20 cellular contexts compared by ENCODE assay signal in the genomic region with DNA sequence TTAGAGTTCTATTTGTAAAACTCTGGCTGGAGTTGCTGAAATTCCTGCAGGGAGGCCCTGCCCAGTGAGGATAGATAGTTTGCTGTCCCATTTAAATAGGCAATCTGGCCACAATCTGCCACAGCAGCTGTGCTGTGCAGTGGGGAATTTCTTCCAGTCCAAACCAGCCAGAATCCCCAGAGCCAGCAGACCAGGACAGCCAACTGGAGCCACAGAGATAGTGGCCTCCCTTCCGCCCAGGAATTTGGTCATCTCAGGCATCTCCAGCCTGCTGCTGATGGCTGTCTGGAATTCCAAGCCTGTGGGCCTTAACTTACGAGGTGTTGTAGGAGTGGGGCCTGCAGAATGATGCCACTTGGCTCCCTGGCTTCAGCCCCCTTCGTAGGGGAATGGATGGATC.
"Had no signal": no experiment of that assay in that cellular context is flagged by ENCODE, and none has a peak within 500 bp of the region (broad histone marks: within the 10 kb centered on the region; RNA-seq: fewer than 3 reads in every experiment).

No MANE protein-coding gene starts in this region.

- DNase-seq: activated CD4-positive, alpha-beta memory T cell treated with anti-CD3 and anti-CD28 coated beads, Interleukin-2, amount 10 ng/mL, durations not matched to agents 7 days and 5 days; activated CD4-positive, alpha-beta T cell treated with anti-CD3 and anti-CD28 coated beads, Interleukin-2, amount 50 U/mL, for 1 hour; activated CD4-positive, CD25-positive, alpha-beta regulatory T cell; activated gamma-delta T cell; activated naive CD4-positive, alpha-beta T cell treated with anti-CD3 and anti-CD28 coated beads for 36 hours; activated T-cell treated with anti-CD3 and anti-CD28 coated beads for 4 hours; activated T-cell treated with anti-CD3 and anti-CD28 coated beads, Interleukin-2, amount 50 U/mL, for 48 hours; amygdala; MG63; NCI-H1105; NCI-H146; NCI-H187 treated with DMSO at 0.1 percent for 48 hours; NCI-H2171; NCI-H2227 treated with DMSO at 0.1 percent for 48 hours; NCI-H510A; SIG-M5; T-helper 1 cell had no signal

- H3K9me3 ChIP-seq: MG63 had no signal

- ATAC-seq: activated T-helper 17 cell treated with anti-CD3 and anti-CD28 coated beads, Interleukin-2, amount 50 U/mL, for 72 hours had no signal

- H3K27ac ChIP-seq: SK-N-MC, VCaP had no signal

- H3K4me3 ChIP-seq: MG63, SK-N-MC had no signal

- H3K27me3 ChIP-seq: MG63 had no signal

- H3K36me3 ChIP-seq: MG63 had no signal
